Comparison of ENCODE assay signal across 1 cellular context in the genomic region with DNA sequence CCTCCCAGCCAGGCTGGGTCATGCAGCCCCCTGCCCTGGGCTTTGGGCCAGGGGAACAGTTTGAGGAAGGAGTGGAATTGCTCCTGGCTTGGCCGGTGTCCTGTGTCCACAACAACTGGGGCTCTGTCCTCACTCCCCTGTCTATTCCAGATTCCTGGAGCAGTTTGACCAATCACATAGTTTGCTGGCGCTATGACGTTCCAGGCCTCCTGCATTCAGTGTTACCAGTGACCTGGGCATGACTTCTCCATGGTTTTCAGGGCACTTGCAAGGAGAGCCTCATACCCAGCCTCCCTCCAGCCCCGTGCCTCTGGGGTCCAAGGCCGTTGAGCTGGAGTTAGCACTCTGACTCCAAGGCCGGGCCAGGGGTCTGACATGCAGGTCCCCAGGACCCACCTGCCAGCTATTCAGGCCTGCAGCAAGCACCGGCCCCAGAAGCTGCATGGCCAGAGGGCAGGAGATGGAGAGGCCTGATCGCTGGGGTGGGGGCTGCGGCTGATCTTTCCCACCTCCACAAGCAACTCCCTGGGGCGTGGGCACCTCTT.
TF ChIP-seq lines count a peak whose summit lies in the region.

No MANE protein-coding gene starts in this region.

TF ChIP-seq in GM23338, 12 proteins besides CTCF, POLR2A, EP300 and RAD21 (continued from another document):
- no peak for TF ChIP-seq EZH2phosphoT487 (IDR thresholded peaks at IDR 0.05; ENCODE audit: unreplicated experiment)
- TF ChIP-seq, protein P1, sequence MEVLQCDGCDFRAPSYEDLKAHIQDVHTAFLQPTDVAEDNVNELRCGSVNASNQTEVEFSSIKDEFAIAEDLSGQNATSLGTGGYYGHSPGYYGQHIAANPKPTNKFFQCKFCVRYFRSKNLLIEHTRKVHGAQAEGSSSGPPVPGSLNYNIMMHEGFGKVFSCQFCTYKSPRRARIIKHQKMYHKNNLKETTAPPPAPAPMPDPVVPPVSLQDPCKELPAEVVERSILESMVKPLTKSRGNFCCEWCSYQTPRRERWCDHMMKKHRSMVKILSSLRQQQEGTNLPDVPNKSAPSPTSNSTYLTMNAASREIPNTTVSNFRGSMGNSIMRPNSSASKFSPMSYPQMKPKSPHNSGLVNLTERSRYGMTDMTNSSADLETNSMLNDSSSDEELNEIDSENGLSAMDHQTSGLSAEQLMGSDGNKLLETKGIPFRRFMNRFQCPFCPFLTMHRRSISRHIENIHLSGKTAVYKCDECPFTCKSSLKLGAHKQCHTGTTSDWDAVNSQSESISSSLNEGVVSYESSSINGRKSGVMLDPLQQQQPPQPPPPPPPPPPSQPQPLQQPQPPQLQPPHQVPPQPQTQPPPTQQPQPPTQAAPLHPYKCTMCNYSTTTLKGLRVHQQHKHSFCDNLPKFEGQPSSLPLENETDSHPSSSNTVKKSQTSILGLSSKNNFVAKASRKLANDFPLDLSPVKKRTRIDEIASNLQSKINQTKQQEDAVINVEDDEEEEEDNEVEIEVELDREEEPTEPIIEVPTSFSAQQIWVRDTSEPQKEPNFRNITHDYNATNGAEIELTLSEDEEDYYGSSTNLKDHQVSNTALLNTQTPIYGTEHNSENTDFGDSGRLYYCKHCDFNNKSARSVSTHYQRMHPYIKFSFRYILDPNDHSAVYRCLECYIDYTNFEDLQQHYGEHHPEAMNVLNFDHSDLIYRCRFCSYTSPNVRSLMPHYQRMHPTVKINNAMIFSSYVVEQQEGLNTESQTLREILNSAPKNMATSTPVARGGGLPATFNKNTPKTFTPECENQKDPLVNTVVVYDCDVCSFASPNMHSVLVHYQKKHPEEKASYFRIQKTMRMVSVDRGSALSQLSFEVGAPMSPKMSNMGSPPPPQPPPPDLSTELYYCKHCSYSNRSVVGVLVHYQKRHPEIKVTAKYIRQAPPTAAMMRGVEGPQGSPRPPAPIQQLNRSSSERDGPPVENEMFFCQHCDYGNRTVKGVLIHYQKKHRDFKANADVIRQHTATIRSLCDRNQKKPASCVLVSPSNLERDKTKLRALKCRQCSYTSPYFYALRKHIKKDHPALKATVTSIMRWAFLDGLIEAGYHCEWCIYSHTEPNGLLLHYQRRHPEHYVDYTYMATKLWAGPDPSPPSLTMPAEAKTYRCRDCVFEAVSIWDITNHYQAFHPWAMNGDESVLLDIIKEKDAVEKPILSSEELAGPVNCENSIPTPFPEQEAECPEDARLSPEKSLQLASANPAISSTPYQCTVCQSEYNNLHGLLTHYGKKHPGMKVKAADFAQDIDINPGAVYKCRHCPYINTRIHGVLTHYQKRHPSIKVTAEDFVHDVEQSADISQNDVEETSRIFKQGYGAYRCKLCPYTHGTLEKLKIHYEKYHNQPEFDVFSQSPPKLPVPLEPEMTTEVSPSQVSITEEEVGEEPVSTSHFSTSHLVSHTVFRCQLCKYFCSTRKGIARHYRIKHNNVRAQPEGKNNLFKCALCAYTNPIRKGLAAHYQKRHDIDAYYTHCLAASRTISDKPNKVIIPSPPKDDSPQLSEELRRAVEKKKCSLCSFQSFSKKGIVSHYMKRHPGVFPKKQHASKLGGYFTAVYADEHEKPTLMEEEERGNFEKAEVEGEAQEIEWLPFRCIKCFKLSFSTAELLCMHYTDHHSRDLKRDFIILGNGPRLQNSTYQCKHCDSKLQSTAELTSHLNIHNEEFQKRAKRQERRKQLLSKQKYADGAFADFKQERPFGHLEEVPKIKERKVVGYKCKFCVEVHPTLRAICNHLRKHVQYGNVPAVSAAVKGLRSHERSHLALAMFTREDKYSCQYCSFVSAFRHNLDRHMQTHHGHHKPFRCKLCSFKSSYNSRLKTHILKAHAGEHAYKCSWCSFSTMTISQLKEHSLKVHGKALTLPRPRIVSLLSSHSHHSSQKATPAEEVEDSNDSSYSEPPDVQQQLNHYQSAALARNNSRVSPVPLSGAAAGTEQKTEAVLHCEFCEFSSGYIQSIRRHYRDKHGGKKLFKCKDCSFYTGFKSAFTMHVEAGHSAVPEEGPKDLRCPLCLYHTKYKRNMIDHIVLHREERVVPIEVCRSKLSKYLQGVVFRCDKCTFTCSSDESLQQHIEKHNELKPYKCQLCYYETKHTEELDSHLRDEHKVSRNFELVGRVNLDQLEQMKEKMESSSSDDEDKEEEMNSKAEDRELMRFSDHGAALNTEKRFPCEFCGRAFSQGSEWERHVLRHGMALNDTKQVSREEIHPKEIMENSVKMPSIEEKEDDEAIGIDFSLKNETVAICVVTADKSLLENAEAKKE (CRISPR knock-in tag; IDR thresholded peaks at IDR 0.05): no peak
- TF ChIP-seq, protein P2, sequence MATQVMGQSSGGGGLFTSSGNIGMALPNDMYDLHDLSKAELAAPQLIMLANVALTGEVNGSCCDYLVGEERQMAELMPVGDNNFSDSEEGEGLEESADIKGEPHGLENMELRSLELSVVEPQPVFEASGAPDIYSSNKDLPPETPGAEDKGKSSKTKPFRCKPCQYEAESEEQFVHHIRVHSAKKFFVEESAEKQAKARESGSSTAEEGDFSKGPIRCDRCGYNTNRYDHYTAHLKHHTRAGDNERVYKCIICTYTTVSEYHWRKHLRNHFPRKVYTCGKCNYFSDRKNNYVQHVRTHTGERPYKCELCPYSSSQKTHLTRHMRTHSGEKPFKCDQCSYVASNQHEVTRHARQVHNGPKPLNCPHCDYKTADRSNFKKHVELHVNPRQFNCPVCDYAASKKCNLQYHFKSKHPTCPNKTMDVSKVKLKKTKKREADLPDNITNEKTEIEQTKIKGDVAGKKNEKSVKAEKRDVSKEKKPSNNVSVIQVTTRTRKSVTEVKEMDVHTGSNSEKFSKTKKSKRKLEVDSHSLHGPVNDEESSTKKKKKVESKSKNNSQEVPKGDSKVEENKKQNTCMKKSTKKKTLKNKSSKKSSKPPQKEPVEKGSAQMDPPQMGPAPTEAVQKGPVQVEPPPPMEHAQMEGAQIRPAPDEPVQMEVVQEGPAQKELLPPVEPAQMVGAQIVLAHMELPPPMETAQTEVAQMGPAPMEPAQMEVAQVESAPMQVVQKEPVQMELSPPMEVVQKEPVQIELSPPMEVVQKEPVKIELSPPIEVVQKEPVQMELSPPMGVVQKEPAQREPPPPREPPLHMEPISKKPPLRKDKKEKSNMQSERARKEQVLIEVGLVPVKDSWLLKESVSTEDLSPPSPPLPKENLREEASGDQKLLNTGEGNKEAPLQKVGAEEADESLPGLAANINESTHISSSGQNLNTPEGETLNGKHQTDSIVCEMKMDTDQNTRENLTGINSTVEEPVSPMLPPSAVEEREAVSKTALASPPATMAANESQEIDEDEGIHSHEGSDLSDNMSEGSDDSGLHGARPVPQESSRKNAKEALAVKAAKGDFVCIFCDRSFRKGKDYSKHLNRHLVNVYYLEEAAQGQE (IDR thresholded peaks at IDR 0.05; ENCODE audit: unreplicated experiment): no peak
- no peak for TF ChIP-seq ZNF114 (CRISPR knock-in tag; IDR thresholded peaks at IDR 0.05)
- TF ChIP-seq CREB1 (CRISPR knock-in tag; IDR thresholded peaks at IDR 0.05; ENCODE audit: low read depth): no peak
- TF ChIP-seq ZNF331 (CRISPR knock-in tag; IDR thresholded peaks at IDR 0.05; ENCODE audit: low read depth): no peak
